In the genomic region with DNA sequence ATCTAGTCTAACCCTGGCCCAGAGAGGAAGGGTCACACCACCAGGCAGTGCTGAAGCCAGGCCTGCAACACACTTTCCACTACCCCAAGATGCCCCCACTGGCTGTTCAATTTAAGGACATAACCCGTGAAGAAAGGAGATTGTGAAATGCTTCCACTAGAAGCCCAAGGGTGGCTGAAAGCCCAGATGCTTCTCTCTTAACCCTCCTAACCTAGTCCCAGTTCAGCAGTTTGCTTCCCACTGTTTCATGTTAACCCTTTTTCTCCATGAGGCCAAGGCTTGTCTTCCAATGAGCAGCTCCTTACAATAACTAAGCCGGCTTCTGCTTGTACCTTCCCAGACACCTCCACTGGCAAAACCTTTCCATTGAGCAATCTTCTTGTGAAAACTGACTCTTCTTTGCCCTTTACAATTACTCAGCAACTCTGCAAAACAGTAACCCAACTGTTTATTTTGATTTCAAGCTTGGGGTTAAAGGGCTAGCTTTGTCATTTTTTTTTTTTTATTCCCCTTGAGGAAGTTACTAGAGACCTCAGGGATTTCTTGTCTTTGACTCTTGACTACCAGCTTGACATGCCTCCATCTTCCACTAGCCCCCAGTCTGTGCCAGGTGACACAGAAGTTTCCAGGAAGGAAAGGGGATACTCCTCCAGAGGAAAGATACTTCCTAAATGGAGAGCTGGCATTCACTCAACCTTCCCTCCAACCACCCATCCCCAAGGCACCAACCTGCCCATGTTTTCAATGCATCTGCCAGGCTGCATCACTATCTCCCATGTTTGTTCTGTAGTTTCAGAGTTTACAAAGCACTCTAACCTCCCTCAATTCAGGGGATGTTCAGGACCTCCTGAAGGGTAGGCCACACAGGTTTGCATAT, we compare ENCODE assay signal across 10 cellular contexts.
DNase-seq lines count a peak whose midpoint lies in the region; ATAC-seq, FAIRE-seq and TF ChIP-seq lines count a peak whose summit lies in the region.
"Had no signal": no experiment of that assay in that cellular context is flagged by ENCODE, and none has a peak within 500 bp of the region (broad histone marks: within the 10 kb centered on the region; RNA-seq: fewer than 3 reads in every experiment).

No MANE protein-coding gene starts in this region.

- POLR2A ChIA-PET in K562 (lab: Yijun Ruan, JAX) = no interaction called here

- FAIRE-seq in K562 (lab: Jason Lieb, UNC) = no peak

- no peak overlapping the region for H3K27ac ChIP-seq in K562 (ENCODE audit: extremely low read depth, low read depth, low read length)
- no peak overlapping the region for H3K27ac ChIP-seq in uterus
- H3K27ac ChIP-seq: KMS-11 had no signal

- H3K36me3 ChIP-seq in K562 (ENCODE audit: control insufficient read depth, insufficient read depth, low read length) (no peaks in the 10 kb centered on the region), uterus (no peaks in the 10 kb centered on the region)

- H4K20me1 ChIP-seq in K562 (replicated peaks; ENCODE audit: control insufficient read depth, insufficient read depth, low read length) = no peaks in the 10 kb centered on the region

- H3K79me2 ChIP-seq in K562 (ENCODE audit: control insufficient read depth, insufficient read depth, low read length) = no peaks in the 10 kb centered on the region

- DNase-seq in Right ventricle myocardium inferior (ENCODE audit: missing footprints) (no peak), cardiac septum (ENCODE audit: low spot score) (no peak), K562 (ENCODE audit: extremely low read depth in 1 of 4, low spot score in 3 of 4) (no peak), left lobe of liver (ENCODE audit: low spot score) (peak; percentile 74), uterus (peak; percentile 34 to 38), NCI-H1694 treated with DMSO at 0.1 percent for 48 hours (lab: John Stamatoyannopoulos, UW) (no peak), NCI-H1417 (lab: John Stamatoyannopoulos, UW) (no peak), activated gamma-delta T cell (lab: John Stamatoyannopoulos, UW) (no peak)

- H3K9me1 ChIP-seq in K562 (ENCODE audit: control insufficient read depth, insufficient read depth, low read length) = no peaks in the 10 kb centered on the region

- TF ChIP-seq CTCF in K562 (IDR thresholded peaks at IDR 0.05 in 2 of 3, conservative IDR thresholded peaks at IDR 0.05 in 1 of 3; ENCODE audit: insufficient read depth in 2 of 3, low read depth in 1 of 3, low read length in 3 of 3) = no peak
- no peak for TF ChIP-seq CTCF in uterus (IDR thresholded peaks at IDR 0.05)

- intact Hi-C loops in Right ventricle myocardium inferior (cut with DNase I) = no loop called here
- intact Hi-C loops in cardiac septum (cut with DNase I) = no loop called here
- intact Hi-C loops in K562 (cut with micrococcal nuclease) = no loop called here
- intact Hi-C loops in uterus (cut with DNase I; ENCODE audit: low total_unique reads) = no loop called here

- 0% methylated on average over 2 of the region's 2 CpGs for WGBS in K562 (ENCODE audit: insufficient coverage, low coverage, missing lambda C conversion rate)

- TF ChIP-seq POLR2A in K562 (conservative IDR thresholded peaks at IDR 0.05) (no peak), uterus (IDR thresholded peaks at IDR 0.05) (no peak)

- no peak overlapping the region for H2AFZ ChIP-seq in K562 (ENCODE audit: low read depth, low read length)

- H3K4me1 ChIP-seq in K562 (replicated peaks in 1 of 2; ENCODE audit: control insufficient read depth in 2 of 2, insufficient read depth in 2 of 2, low read length in 2 of 2) = peaks cover 0 to 8% of the 10 kb centered on the region in 2 experiments; a peak in 2 of 5 replicates
- no peaks in the 10 kb centered on the region for H3K4me1 ChIP-seq in uterus

- H3K4me2 ChIP-seq in K562 (ENCODE audit: insufficient read depth, low read length) = no peak overlapping the region
- H3K4me2 ChIP-seq: KMS-11 had no signal

- H3K9me3 ChIP-seq in K562 (replicated peaks; ENCODE audit: control insufficient read depth, insufficient read depth, low read depth, low read length) (no peaks in the 10 kb centered on the region), uterus (no peaks in the 10 kb centered on the region)

- CTCF ChIA-PET in K562 (lab: Yijun Ruan, JAX; ENCODE audit: low intra/inter-chr PET ratio) = no interaction called here

- H3K9ac ChIP-seq in K562 (ENCODE audit: insufficient read depth in 1 of 2, low read depth in 2 of 2, low read length in 2 of 2) = no peak overlapping the region
- H3K9ac ChIP-seq: KMS-11 had no signal

- in situ Hi-C loops in K562 (cut with MboI) = no loop called here

- TF ChIP-seq EP300 in K562 (IDR thresholded peaks at IDR 0.05; ENCODE audit: low read length) = no peak

- no peak for TF ChIP-seq RAD21 in K562 (CRISPR knock-in tag; conservative IDR thresholded peaks at IDR 0.05 in 1 of 2, IDR thresholded peaks at IDR 0.05 in 1 of 2)

- peak; percentile 80 for ATAC-seq in Right ventricle myocardium inferior
- ATAC-seq in K562 = no peak
- peak; percentile 71 for ATAC-seq in left lobe of liver

- H3K27me3 ChIP-seq in K562 (ENCODE audit: control insufficient read depth in 2 of 2, insufficient read depth in 2 of 2, low read length in 2 of 2) (peaks cover 0 to 4% of the 10 kb centered on the region in 2 experiments; a peak in 1 of 5 replicates), uterus (no peaks in the 10 kb centered on the region)

- BruUV-seq in K562 (replicated peaks; lab: Mats Ljungman, UMichigan) = no TSS peak

- H3K4me3 ChIP-seq in K562 = no peak overlapping the region
- no peak overlapping the region for H3K4me3 ChIP-seq in uterus
- H3K4me3 ChIP-seq: coronary artery had no signal

TF ChIP-seq in K562, 482 proteins besides CTCF, POLR2A, EP300 and RAD21:
- no peak for TF ChIP-seq CEBPG (CRISPR knock-in tag; IDR thresholded peaks at IDR 0.05)
- TF ChIP-seq CEBPG (tag; conservative IDR thresholded peaks at IDR 0.05 in 1 of 2, IDR thresholded peaks at IDR 0.05 in 1 of 2) = peak in 1 of 2 experiments; percentile 65; a peak in 2 of 4 replicates
- no peak for TF ChIP-seq MCM2 (IDR thresholded peaks at IDR 0.05; ENCODE audit: low read depth)
- peak; percentile 49 for TF ChIP-seq CEBPB (tag; IDR thresholded peaks at IDR 0.05)

Comparison
In these comparisons a context has a peak if more than half of its experiments do, and no peak if none do; other contexts are left out.
1. DNase-seq: peak in left lobe of liver (single experiment) and uterus (2 of 2); none in Right ventricle myocardium inferior (single experiment), cardiac septum (single experiment), K562 (0 of 4), NCI-H1694 treated with DMSO at 0.1 percent for 48 hours (single experiment), NCI-H1417 (0 of 3) and activated gamma-delta T cell (single experiment).